In genomic region chrX:110089656-110090404, GRCh38 we compare ENCODE assay signal across 16 cellular contexts.
DNase-seq lines count a peak whose midpoint lies in the region; ATAC-seq and TF ChIP-seq lines count a peak whose summit lies in the region.
"Had no signal": no experiment of that assay in that cellular context is flagged by ENCODE, and none has a peak within 500 bp of the region (broad histone marks: within the 10 kb centered on the region; RNA-seq: fewer than 3 reads in every experiment).

No MANE protein-coding gene starts in this region.

- H3K4me1 ChIP-seq in RWPE2 (ENCODE audit: insufficient read depth, poor library complexity, severe bottlenecking) (peaks cover 33% of the 10 kb centered on the region), left ventricle myocardium inferior (peaks cover 33% of the 10 kb centered on the region)
- H3K4me1 ChIP-seq: prostate gland had no signal

- TF ChIP-seq CTCF in RWPE2 (IDR thresholded peaks at IDR 0.05; ENCODE audit: poor library complexity, severe bottlenecking) (no peak), fibroblast of villous mesenchyme (IDR thresholded peaks at IDR 0.05; ENCODE audit: insufficient read depth, low read depth, low read length) (no peak), left ventricle myocardium inferior (IDR thresholded peaks at IDR 0.05; ENCODE audit: borderline replicate concordance) (no peak)

- H3K4me3 ChIP-seq in RWPE2 (ENCODE audit: severe bottlenecking) (no peak overlapping the region), fibroblast of villous mesenchyme (ENCODE audit: low read depth, low read length) (no peak overlapping the region), left ventricle myocardium inferior (no peak overlapping the region)
- H3K4me3 ChIP-seq: esophagus muscularis mucosa, GM23248, prostate gland had no signal

- intact Hi-C loops in left ventricle myocardium inferior (cut with micrococcal nuclease), result no loop called here

- H3K9me3 ChIP-seq in RWPE2 (ENCODE audit: severe bottlenecking) (no peaks in the 10 kb centered on the region), left ventricle myocardium inferior (replicated peaks) (no peaks in the 10 kb centered on the region)
- H3K9me3 ChIP-seq: esophagus muscularis mucosa, prostate gland had no signal

- DNase-seq in A172 (ENCODE audit: low spot score), result peak; percentile 10
- peak; percentile 11 for DNase-seq in HK-2 (ENCODE audit: unreplicated experiment)
- no peak for DNase-seq in RWPE2 (ENCODE audit: low spot score)
- DNase-seq in fibroblast of villous mesenchyme (ENCODE audit: low read depth), result peak; percentile 45
- no peak for DNase-seq in HPDE6-E6E7 (ENCODE audit: extremely low spot score)
- DNase-seq in left ventricle myocardium inferior, result no peak
- no peak for DNase-seq in hepatic stellate cell (ENCODE audit: low spot score)
- no peak for DNase-seq in stimulated activated CD4-positive, alpha-beta T cell treated with anti-CD3 and anti-CD28 coated beads, Interleukin-4, amount 100 ng/mL, for 24 hours
- DNase-seq: DMS53; GM23248; midbrain; NCI-H2171 treated with DMSO at 0.1 percent for 48 hours; stimulated activated CD4-positive, alpha-beta T cell treated with anti-CD3 and anti-CD28 coated beads, Interleukin-1b, Interleukin-23, amount 100 ng/mL, for 48 hours; T1000 had no signal

- H3K36me3 ChIP-seq in RWPE2 (ENCODE audit: low read depth) (no peaks in the 10 kb centered on the region), left ventricle myocardium inferior (no peaks in the 10 kb centered on the region)
- H3K36me3 ChIP-seq: esophagus muscularis mucosa, prostate gland had no signal

- ATAC-seq in RWPE2 (ENCODE audit: low read depth), result no peak

- H3K27ac ChIP-seq in RWPE2 (ENCODE audit: poor library complexity, severe bottlenecking) (peak overlapping the region; percentile 98), left ventricle myocardium inferior (replicated peaks) (no peak overlapping the region)
- H3K27ac ChIP-seq: esophagus muscularis mucosa, GM23248, prostate gland had no signal

- H3K27me3 ChIP-seq in RWPE2 (ENCODE audit: insufficient read depth, poor library complexity, severe bottlenecking) (no peaks in the 10 kb centered on the region), left ventricle myocardium inferior (ENCODE audit: low read depth) (no peaks in the 10 kb centered on the region)
- H3K27me3 ChIP-seq: esophagus muscularis mucosa had no signal

Comparison
In these comparisons a context has a peak if more than half of its experiments do, and no peak if none do; other contexts are left out.
1. DNase-seq: peak in A172 (single experiment), HK-2 (single experiment) and fibroblast of villous mesenchyme (single experiment); none in RWPE2 (single experiment), HPDE6-E6E7 (single experiment), left ventricle myocardium inferior (single experiment), hepatic stellate cell (single experiment) and stimulated activated CD4-positive, alpha-beta T cell treated with anti-CD3 and anti-CD28 coated beads, Interleukin-4, amount 100 ng/mL, for 24 hours (single experiment).